ENCODE assay signal across 2 cellular contexts in the genomic region with DNA sequence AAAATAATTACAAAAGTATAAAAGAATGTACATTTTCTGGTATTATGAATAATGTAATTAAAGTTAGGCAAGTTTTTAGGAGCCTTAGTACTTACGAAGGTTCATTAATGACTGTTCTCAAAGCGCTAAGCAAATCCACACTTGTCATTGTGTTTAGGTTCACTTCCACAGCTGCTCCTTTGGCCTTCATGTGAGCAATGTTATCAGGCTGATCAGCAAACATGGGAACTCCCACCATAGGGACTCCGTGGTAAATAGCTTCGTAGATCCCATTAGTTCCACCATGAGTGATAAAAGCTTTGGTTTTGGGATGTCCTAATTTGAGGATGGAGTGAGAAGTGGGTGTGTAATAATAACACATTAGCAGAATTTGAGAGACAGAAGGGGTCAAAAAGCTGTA.
TF ChIP-seq lines count a peak whose summit lies in the region.

No MANE protein-coding gene starts in this region.

TF ChIP-seq in GM23338, 12 proteins besides CTCF, POLR2A, EP300 and RAD21:
- TF ChIP-seq EZH2phosphoT487 (IDR thresholded peaks at IDR 0.05; ENCODE audit: unreplicated experiment) (no peak), ZNF114 (CRISPR knock-in tag; IDR thresholded peaks at IDR 0.05) (no peak), CREB1 (CRISPR knock-in tag; IDR thresholded peaks at IDR 0.05; ENCODE audit: low read depth) (no peak)
- TF ChIP-seq, protein P1, sequence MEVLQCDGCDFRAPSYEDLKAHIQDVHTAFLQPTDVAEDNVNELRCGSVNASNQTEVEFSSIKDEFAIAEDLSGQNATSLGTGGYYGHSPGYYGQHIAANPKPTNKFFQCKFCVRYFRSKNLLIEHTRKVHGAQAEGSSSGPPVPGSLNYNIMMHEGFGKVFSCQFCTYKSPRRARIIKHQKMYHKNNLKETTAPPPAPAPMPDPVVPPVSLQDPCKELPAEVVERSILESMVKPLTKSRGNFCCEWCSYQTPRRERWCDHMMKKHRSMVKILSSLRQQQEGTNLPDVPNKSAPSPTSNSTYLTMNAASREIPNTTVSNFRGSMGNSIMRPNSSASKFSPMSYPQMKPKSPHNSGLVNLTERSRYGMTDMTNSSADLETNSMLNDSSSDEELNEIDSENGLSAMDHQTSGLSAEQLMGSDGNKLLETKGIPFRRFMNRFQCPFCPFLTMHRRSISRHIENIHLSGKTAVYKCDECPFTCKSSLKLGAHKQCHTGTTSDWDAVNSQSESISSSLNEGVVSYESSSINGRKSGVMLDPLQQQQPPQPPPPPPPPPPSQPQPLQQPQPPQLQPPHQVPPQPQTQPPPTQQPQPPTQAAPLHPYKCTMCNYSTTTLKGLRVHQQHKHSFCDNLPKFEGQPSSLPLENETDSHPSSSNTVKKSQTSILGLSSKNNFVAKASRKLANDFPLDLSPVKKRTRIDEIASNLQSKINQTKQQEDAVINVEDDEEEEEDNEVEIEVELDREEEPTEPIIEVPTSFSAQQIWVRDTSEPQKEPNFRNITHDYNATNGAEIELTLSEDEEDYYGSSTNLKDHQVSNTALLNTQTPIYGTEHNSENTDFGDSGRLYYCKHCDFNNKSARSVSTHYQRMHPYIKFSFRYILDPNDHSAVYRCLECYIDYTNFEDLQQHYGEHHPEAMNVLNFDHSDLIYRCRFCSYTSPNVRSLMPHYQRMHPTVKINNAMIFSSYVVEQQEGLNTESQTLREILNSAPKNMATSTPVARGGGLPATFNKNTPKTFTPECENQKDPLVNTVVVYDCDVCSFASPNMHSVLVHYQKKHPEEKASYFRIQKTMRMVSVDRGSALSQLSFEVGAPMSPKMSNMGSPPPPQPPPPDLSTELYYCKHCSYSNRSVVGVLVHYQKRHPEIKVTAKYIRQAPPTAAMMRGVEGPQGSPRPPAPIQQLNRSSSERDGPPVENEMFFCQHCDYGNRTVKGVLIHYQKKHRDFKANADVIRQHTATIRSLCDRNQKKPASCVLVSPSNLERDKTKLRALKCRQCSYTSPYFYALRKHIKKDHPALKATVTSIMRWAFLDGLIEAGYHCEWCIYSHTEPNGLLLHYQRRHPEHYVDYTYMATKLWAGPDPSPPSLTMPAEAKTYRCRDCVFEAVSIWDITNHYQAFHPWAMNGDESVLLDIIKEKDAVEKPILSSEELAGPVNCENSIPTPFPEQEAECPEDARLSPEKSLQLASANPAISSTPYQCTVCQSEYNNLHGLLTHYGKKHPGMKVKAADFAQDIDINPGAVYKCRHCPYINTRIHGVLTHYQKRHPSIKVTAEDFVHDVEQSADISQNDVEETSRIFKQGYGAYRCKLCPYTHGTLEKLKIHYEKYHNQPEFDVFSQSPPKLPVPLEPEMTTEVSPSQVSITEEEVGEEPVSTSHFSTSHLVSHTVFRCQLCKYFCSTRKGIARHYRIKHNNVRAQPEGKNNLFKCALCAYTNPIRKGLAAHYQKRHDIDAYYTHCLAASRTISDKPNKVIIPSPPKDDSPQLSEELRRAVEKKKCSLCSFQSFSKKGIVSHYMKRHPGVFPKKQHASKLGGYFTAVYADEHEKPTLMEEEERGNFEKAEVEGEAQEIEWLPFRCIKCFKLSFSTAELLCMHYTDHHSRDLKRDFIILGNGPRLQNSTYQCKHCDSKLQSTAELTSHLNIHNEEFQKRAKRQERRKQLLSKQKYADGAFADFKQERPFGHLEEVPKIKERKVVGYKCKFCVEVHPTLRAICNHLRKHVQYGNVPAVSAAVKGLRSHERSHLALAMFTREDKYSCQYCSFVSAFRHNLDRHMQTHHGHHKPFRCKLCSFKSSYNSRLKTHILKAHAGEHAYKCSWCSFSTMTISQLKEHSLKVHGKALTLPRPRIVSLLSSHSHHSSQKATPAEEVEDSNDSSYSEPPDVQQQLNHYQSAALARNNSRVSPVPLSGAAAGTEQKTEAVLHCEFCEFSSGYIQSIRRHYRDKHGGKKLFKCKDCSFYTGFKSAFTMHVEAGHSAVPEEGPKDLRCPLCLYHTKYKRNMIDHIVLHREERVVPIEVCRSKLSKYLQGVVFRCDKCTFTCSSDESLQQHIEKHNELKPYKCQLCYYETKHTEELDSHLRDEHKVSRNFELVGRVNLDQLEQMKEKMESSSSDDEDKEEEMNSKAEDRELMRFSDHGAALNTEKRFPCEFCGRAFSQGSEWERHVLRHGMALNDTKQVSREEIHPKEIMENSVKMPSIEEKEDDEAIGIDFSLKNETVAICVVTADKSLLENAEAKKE (CRISPR knock-in tag; IDR thresholded peaks at IDR 0.05), result no peak
- TF ChIP-seq, protein P2, sequence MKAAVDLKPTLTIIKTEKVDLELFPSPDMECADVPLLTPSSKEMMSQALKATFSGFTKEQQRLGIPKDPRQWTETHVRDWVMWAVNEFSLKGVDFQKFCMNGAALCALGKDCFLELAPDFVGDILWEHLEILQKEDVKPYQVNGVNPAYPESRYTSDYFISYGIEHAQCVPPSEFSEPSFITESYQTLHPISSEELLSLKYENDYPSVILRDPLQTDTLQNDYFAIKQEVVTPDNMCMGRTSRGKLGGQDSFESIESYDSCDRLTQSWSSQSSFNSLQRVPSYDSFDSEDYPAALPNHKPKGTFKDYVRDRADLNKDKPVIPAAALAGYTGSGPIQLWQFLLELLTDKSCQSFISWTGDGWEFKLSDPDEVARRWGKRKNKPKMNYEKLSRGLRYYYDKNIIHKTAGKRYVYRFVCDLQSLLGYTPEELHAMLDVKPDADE (IDR thresholded peaks at IDR 0.05), result no peak

TF ChIP-seq in HepG2, 621 proteins besides CTCF, POLR2A, EP300 and RAD21:
- TF ChIP-seq ZNF558 (CRISPR knock-in tag; IDR thresholded peaks at IDR 0.05; ENCODE audit: borderline replicate concordance), result no peak
- 0 out of 2 replicates have a peak, but pooled peaks have one; percentile 19 for TF ChIP-seq FOXA3 (CRISPR knock-in tag; IDR thresholded peaks at IDR 0.05)
- TF ChIP-seq ZNF709 (CRISPR knock-in tag; IDR thresholded peaks at IDR 0.05), result no peak
- TF ChIP-seq, protein P3, sequence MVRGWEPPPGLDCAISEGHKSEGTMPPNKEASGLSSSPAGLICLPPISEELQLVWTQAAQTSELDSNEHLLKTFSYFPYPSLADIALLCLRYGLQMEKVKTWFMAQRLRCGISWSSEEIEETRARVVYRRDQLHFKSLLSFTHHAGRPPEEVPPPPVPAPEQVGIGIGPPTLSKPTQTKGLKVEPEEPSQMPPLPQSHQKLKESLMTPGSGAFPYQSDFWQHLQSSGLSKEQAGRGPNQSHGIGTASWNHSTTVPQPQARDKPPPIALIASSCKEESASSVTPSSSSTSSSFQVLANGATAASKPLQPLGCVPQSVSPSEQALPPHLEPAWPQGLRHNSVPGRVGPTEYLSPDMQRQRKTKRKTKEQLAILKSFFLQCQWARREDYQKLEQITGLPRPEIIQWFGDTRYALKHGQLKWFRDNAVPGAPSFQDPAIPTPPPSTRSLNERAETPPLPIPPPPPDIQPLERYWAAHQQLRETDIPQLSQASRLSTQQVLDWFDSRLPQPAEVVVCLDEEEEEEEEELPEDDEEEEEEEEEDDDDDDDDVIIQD (CRISPR knock-in tag; IDR thresholded peaks at IDR 0.05; ENCODE audit: low read depth), result peak; percentile 34; the same call in 1 of the 2 replicates
- no peak for TF ChIP-seq PRMT3 (CRISPR knock-in tag; IDR thresholded peaks at IDR 0.05; ENCODE audit: borderline replicate concordance, low read depth)
- TF ChIP-seq MED13 (CRISPR knock-in tag; IDR thresholded peaks at IDR 0.05), result no peak
- TF ChIP-seq SAP130 (CRISPR knock-in tag; IDR thresholded peaks at IDR 0.05; ENCODE audit: low read depth), result 0 out of 2 replicates have a peak, but pooled peaks have one; percentile 11
- TF ChIP-seq YEATS2 (CRISPR knock-in tag; IDR thresholded peaks at IDR 0.05; ENCODE audit: borderline replicate concordance), result no peak
- TF ChIP-seq, protein P4, sequence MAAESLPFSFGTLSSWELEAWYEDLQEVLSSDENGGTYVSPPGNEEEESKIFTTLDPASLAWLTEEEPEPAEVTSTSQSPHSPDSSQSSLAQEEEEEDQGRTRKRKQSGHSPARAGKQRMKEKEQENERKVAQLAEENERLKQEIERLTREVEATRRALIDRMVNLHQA (CRISPR knock-in tag; IDR thresholded peaks at IDR 0.05), result no peak
- TF ChIP-seq SOX13 (IDR thresholded peaks at IDR 0.05), result no peak
- peak in 1 of 2 experiments; percentile 45; a peak in 1 of 4 replicates for TF ChIP-seq SOX13 (CRISPR knock-in tag; conservative IDR thresholded peaks at IDR 0.05 in 1 of 2, IDR thresholded peaks at IDR 0.05 in 1 of 2)
- TF ChIP-seq ZNF230 (CRISPR knock-in tag; IDR thresholded peaks at IDR 0.05), result no peak
- TF ChIP-seq TCF7L2 (IDR thresholded peaks at IDR 0.05; ENCODE audit: low read depth, low read length), result no peak
- 0 out of 2 replicates have a peak, but pooled peaks have one; percentile 13 for TF ChIP-seq SOX5 (CRISPR knock-in tag; IDR thresholded peaks at IDR 0.05; ENCODE audit: borderline replicate concordance)
- no peak for TF ChIP-seq NR2C2 (CRISPR knock-in tag; IDR thresholded peaks at IDR 0.05; ENCODE audit: borderline replicate concordance)
- no peak for TF ChIP-seq HNRNPLL (IDR thresholded peaks at IDR 0.05; ENCODE audit: low read depth, low read length, poor library complexity, severe bottlenecking)
- no peak for TF ChIP-seq FOXA1 (IDR thresholded peaks at IDR 0.05)
- TF ChIP-seq FOXA1 (CRISPR knock-in tag; IDR thresholded peaks at IDR 0.05), result peak; percentile 58; the same call in 1 of the 2 replicates
- no peak for TF ChIP-seq ZNF33B (CRISPR knock-in tag; IDR thresholded peaks at IDR 0.05)
- TF ChIP-seq ZNF460 (CRISPR knock-in tag; IDR thresholded peaks at IDR 0.05; ENCODE audit: borderline replicate concordance), result no peak
- TF ChIP-seq ZNF850 (CRISPR knock-in tag; conservative IDR thresholded peaks at IDR 0.05), result no peak
- TF ChIP-seq, protein P5, sequence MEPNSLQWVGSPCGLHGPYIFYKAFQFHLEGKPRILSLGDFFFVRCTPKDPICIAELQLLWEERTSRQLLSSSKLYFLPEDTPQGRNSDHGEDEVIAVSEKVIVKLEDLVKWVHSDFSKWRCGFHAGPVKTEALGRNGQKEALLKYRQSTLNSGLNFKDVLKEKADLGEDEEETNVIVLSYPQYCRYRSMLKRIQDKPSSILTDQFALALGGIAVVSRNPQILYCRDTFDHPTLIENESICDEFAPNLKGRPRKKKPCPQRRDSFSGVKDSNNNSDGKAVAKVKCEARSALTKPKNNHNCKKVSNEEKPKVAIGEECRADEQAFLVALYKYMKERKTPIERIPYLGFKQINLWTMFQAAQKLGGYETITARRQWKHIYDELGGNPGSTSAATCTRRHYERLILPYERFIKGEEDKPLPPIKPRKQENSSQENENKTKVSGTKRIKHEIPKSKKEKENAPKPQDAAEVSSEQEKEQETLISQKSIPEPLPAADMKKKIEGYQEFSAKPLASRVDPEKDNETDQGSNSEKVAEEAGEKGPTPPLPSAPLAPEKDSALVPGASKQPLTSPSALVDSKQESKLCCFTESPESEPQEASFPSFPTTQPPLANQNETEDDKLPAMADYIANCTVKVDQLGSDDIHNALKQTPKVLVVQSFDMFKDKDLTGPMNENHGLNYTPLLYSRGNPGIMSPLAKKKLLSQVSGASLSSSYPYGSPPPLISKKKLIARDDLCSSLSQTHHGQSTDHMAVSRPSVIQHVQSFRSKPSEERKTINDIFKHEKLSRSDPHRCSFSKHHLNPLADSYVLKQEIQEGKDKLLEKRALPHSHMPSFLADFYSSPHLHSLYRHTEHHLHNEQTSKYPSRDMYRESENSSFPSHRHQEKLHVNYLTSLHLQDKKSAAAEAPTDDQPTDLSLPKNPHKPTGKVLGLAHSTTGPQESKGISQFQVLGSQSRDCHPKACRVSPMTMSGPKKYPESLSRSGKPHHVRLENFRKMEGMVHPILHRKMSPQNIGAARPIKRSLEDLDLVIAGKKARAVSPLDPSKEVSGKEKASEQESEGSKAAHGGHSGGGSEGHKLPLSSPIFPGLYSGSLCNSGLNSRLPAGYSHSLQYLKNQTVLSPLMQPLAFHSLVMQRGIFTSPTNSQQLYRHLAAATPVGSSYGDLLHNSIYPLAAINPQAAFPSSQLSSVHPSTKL (CRISPR knock-in tag; IDR thresholded peaks at IDR 0.05), result peak; percentile 16; the same call in 1 of the 2 replicates
- TF ChIP-seq FOXO1 (CRISPR knock-in tag; IDR thresholded peaks at IDR 0.05), result no peak
- TF ChIP-seq ZMYM4 (CRISPR knock-in tag; IDR thresholded peaks at IDR 0.05), result peak; percentile 67
- TF ChIP-seq, protein P6, sequence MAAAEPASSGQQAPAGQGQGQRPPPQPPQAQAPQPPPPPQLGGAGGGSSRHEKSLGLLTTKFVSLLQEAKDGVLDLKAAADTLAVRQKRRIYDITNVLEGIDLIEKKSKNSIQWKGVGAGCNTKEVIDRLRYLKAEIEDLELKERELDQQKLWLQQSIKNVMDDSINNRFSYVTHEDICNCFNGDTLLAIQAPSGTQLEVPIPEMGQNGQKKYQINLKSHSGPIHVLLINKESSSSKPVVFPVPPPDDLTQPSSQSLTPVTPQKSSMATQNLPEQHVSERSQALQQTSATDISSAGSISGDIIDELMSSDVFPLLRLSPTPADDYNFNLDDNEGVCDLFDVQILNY (CRISPR knock-in tag; conservative IDR thresholded peaks at IDR 0.05), result no peak
- no peak for TF ChIP-seq DR1 (CRISPR knock-in tag; IDR thresholded peaks at IDR 0.05)
- 0 out of 2 replicates have a peak, but pooled peaks have one; percentile 18 for TF ChIP-seq GATAD2A (CRISPR knock-in tag; IDR thresholded peaks at IDR 0.05)
- TF ChIP-seq ZNF644 (CRISPR knock-in tag; IDR thresholded peaks at IDR 0.05; ENCODE audit: low read depth), result peak; percentile 32; the same call in 1 of the 2 replicates
